ENCODE assay signal across 16 cellular contexts in the genomic region with DNA sequence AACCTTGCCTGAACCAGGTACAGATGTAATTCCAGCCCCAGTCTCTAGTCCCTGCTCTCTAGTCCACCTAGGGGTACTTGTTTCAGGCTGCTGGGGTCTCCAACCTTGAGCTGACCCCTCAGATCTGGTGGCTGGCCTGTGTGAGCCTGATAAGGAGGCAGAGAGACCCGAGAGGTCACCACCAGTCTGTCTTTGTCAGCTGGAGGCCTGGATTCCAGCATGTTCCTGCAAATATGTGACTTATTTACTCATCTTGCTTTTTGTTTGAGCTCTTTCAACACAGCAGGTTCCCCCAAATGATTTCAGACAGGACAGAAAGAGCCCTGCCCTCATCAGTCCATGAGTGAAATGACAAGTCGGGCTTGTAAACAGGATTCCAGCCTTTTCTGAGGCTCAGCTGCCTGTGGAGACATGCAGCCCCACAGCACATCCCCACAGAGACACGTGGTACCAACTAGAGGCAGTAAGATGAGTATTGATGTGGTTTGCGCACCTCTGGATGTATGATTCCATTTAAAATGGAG. TPM values are rescaled to one million over a fixed set of nuclear protein-coding genes. Genes with fewer than 3 reads are reported as not detected.
DNase-seq lines count a peak whose midpoint lies in the region; ATAC-seq and TF ChIP-seq lines count a peak whose summit lies in the region.
"Had no signal": no experiment of that assay in that cellular context is flagged by ENCODE, and none has a peak within 500 bp of the region (broad histone marks: within the 10 kb centered on the region; RNA-seq: fewer than 3 reads in every experiment).

No MANE protein-coding gene starts in this region.

- peak; percentile 13 for DNase-seq in stimulated activated CD4-positive, alpha-beta T cell treated with anti-CD3 and anti-CD28 coated beads, Interleukin-1b, Interleukin-23, amount 100 ng/mL, for 48 hours
- no peak for DNase-seq in stimulated activated CD4-positive, alpha-beta T cell treated with anti-CD3 and anti-CD28 coated beads, Interleukin-2, amount 100 ng/mL, for 48 hours
- no peak for DNase-seq in T-helper 17 cell
- DNase-seq in foreskin keratinocyte = peak; percentile 44 to 50
- no peak for DNase-seq in HEK293T (ENCODE audit: extremely low spot score)
- DNase-seq in GM19238 (ENCODE audit: insufficient read length, low spot score) = no peak
- DNase-seq: activated CD4-positive, alpha-beta T cell treated with anti-CD3 and anti-CD28 coated beads, Interleukin-2, amount 50 U/mL, for 4 hours; HCEC 1CT; hippocampal formation; mesenchymal stem cell; NCI-H510A; SJCRH30 had no signal

- H3K4me1 ChIP-seq in foreskin keratinocyte = no peaks in the 10 kb centered on the region
- H3K4me1 ChIP-seq: ascending aorta, SJCRH30, vagina had no signal

- peak; percentile 22 for TF ChIP-seq CTCF in foreskin keratinocyte (conservative IDR thresholded peaks at IDR 0.05)

- H3K27ac ChIP-seq in foreskin keratinocyte = no peak overlapping the region
- H3K27ac ChIP-seq: ascending aorta, SJCRH30, vagina had no signal

- no peaks in the 10 kb centered on the region for H3K27me3 Mint-ChIP-seq in T-helper 17 cell

- peak overlapping the region; percentile 94 for H3K27ac Mint-ChIP-seq in T-helper 17 cell

- CTCF ChIA-PET in HEK293T (lab: Yijun Ruan, JAX) = no interaction called here

- no peaks in the 10 kb centered on the region for H3K9me3 ChIP-seq in T-helper 17 cell (ENCODE audit: control insufficient read depth, low read length, poor library complexity, severe bottlenecking)
- H3K9me3 ChIP-seq: ascending aorta, SJCRH30, vagina had no signal

- H3K36me3 Mint-ChIP-seq in T-helper 17 cell (ENCODE audit: low read depth) = no peaks in the 10 kb centered on the region

- H3K4me1 Mint-ChIP-seq in T-helper 17 cell = peaks cover 27% of the 10 kb centered on the region

- POLR2A ChIA-PET in HEK293T (lab: Yijun Ruan, JAX) = no interaction called here

- H3K4me3 Mint-ChIP-seq in T-helper 17 cell = no peak overlapping the region

- H3K27me3 ChIP-seq in foreskin keratinocyte = no peaks in the 10 kb centered on the region
- H3K27me3 ChIP-seq: ascending aorta, SJCRH30, vagina had no signal

- ATAC-seq in T-helper 17 cell (no peak), foreskin keratinocyte (peak; percentile 76), HG03108 (IDR thresholded peaks at IDR 0.05; ENCODE audit: unreplicated experiment) (no peak), HG02970 (IDR thresholded peaks at IDR 0.05; ENCODE audit: low FRiP score, unreplicated experiment) (no peak)

TF ChIP-seq in HEK293T, 16 proteins besides CTCF, POLR2A, EP300 and RAD21:
- TF ChIP-seq CTBP1 (IDR thresholded peaks at IDR 0.05; ENCODE audit: borderline replicate concordance) = no peak
- no peak for TF ChIP-seq ELF4 (IDR thresholded peaks at IDR 0.05)
- no peak for TF ChIP-seq NFRKB (IDR thresholded peaks at IDR 0.05)
- TF ChIP-seq ARNT (IDR thresholded peaks at IDR 0.05) = no peak
- TF ChIP-seq SP1 (IDR thresholded peaks at IDR 0.05) = no peak
- no peak for TF ChIP-seq SUZ12 (IDR thresholded peaks at IDR 0.05)
- TF ChIP-seq, protein P1, sequence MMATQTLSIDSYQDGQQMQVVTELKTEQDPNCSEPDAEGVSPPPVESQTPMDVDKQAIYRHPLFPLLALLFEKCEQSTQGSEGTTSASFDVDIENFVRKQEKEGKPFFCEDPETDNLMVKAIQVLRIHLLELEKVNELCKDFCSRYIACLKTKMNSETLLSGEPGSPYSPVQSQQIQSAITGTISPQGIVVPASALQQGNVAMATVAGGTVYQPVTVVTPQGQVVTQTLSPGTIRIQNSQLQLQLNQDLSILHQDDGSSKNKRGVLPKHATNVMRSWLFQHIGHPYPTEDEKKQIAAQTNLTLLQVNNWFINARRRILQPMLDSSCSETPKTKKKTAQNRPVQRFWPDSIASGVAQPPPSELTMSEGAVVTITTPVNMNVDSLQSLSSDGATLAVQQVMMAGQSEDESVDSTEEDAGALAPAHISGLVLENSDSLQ (IDR thresholded peaks at IDR 0.05) = no peak

RNA-seq across cellular contexts. Expression of gene STK26, which starts 37.5 kb away (rescaled TPM):
- 10 to 100 TPM; 25.2 to 34.3 TPM for total RNA-seq in T-helper 17 cell
- total RNA-seq in foreskin keratinocyte = 37.6 and 38.4 TPM in 2 replicates
- 14.4 and 16.6 TPM in 2 replicates for polyA plus RNA-seq in foreskin keratinocyte

Comparison
In these comparisons a context has a peak if more than half of its experiments do, and no peak if none do; other contexts are left out.
1. DNase-seq: peak in stimulated activated CD4-positive, alpha-beta T cell treated with anti-CD3 and anti-CD28 coated beads, Interleukin-1b, Interleukin-23, amount 100 ng/mL, for 48 hours (single experiment) and foreskin keratinocyte (2 of 2); none in stimulated activated CD4-positive, alpha-beta T cell treated with anti-CD3 and anti-CD28 coated beads, Interleukin-2, amount 100 ng/mL, for 48 hours (0 of 2), T-helper 17 cell (0 of 3), HEK293T (single experiment) and GM19238 (single experiment).